Comparison of ENCODE assay signal across 14 cellular contexts in the genomic region with DNA sequence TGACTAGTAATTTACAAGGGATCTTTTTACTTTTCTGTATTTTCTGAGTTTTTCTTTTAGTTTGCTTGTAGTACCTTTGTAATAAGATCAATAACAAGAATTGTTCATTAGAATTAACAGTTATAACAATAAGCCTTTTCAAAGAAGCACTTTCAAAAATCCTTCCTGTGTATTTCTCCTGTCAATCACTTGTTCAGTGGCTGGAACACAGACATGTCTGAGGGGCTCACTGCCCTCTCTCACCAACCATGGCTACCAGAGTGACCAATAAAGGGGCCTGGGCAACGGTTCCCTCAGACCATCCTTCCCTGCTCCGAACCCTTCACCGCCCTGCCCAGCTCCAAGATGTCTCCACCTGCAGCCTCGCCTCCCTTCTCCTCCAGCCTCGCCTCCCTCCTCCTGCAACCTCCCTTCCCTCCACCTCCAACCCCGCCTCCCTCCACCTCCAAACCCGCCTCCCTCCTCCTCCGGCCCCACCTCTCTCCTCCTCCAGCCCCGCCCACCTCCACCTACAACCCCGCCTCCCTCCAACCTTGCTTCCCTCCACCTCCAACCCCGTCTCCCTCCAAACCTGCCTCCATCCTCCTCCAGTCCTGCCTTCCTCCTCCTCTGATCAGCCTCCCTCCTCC.
A peak's percentile ranks its signal among the peaks of the same experiment; 100 is the strongest.
DNase-seq lines count a peak whose midpoint lies in the region; FAIRE-seq and TF ChIP-seq lines count a peak whose summit lies in the region.
"Had no signal": no experiment of that assay in that cellular context is flagged by ENCODE, and none has a peak within 500 bp of the region (broad histone marks: within the 10 kb centered on the region; RNA-seq: fewer than 3 reads in every experiment).

No MANE protein-coding gene starts in this region.

- H3K27ac ChIP-seq in astrocyte (ENCODE audit: low read depth, low read length) = no peak overlapping the region
- H3K27ac ChIP-seq in smooth muscle cell (ENCODE audit: low read depth) = no peak overlapping the region
- H3K27ac ChIP-seq: spleen had no signal

- peaks cover 26% of the 10 kb centered on the region for H3K4me1 Mint-ChIP-seq in astrocyte (ENCODE audit: low read depth, unreplicated experiment)

- H3K4me3 Mint-ChIP-seq in astrocyte (ENCODE audit: unreplicated experiment) = no peak overlapping the region
- H3K4me3 Mint-ChIP-seq: activated T-cell treated with anti-CD3 and anti-CD28 coated beads, Interleukin-2, amount 50 U/mL, for 4 hours; T-helper 1 cell treated with Interleukin-12 subunit alpha and Interleukin-12 subunit beta and Interleukin-4 antibody, amounts not matched to agents 30 μg/mL and 1 μg/mL, for 36 hours had no signal

- H3K9ac ChIP-seq in astrocyte (ENCODE audit: low read length) = no peak overlapping the region
- no peak overlapping the region for H3K9ac ChIP-seq in smooth muscle cell (ENCODE audit: low read depth)

- WGBS in smooth muscle cell (ENCODE audit: low lambda C conversion rate) = 95% methylated on average over 5 of the region's 11 CpGs

- H3K4me2 ChIP-seq in astrocyte (ENCODE audit: low read length) (no peak overlapping the region), smooth muscle cell (peak overlapping the region; percentile 49)

- peak overlapping the region; percentile 18 for H3K27ac Mint-ChIP-seq in astrocyte (ENCODE audit: unreplicated experiment)
- H3K27ac Mint-ChIP-seq: T-helper 1 cell treated with Interleukin-12 subunit alpha and Interleukin-12 subunit beta and Interleukin-4 antibody, amounts not matched to agents 30 μg/mL and 1 μg/mL, for 36 hours had no signal

- no peaks in the 10 kb centered on the region for H3K27me3 Mint-ChIP-seq in astrocyte (ENCODE audit: low read depth, unreplicated experiment)

- no peak for FAIRE-seq in astrocyte (lab: Jason Lieb, UNC)
- FAIRE-seq: GM12892 had no signal

- no peaks in the 10 kb centered on the region for H3K9me3 ChIP-seq in MG63
- no peaks in the 10 kb centered on the region for H3K9me3 ChIP-seq in astrocyte (ENCODE audit: insufficient read depth, low read depth, low read length)
- H3K9me3 ChIP-seq in smooth muscle cell (replicated peaks; ENCODE audit: low read depth) = no peaks in the 10 kb centered on the region
- H3K9me3 ChIP-seq: spleen had no signal

- H3K4me1 ChIP-seq in astrocyte (ENCODE audit: insufficient read depth, low read length) (peaks cover 11% of the 10 kb centered on the region), smooth muscle cell (ENCODE audit: low read depth) (no peaks in the 10 kb centered on the region)

- H3K4me3 ChIP-seq in MG63 (no peak overlapping the region), astrocyte (ENCODE audit: insufficient read depth, low read depth, low read length) (no peak overlapping the region), smooth muscle cell (no peak overlapping the region)
- H3K4me3 ChIP-seq: spleen had no signal

- H3K27me3 ChIP-seq in MG63 (no peaks in the 10 kb centered on the region), astrocyte (ENCODE audit: insufficient read depth, low read length) (no peaks in the 10 kb centered on the region), smooth muscle cell (ENCODE audit: low read depth) (no peaks in the 10 kb centered on the region)
- H3K27me3 ChIP-seq: spleen had no signal

- no peak overlapping the region for H2AFZ ChIP-seq in astrocyte (ENCODE audit: low read depth, low read length)
- H2AFZ ChIP-seq in smooth muscle cell (ENCODE audit: low read depth) = no peak overlapping the region

- H3F3A ChIP-seq in smooth muscle cell (ENCODE audit: low read depth) = no peaks in the 10 kb centered on the region

- DNase-seq in activated CD4-positive, alpha-beta T cell treated with anti-CD3 and anti-CD28 coated beads for 48 hours = peak; percentile 7
- DNase-seq in activated CD4-positive, alpha-beta T cell treated with anti-CD3 and anti-CD28 coated beads, Interleukin-2, amount 50 U/mL, for 1 hour = no peak
- DNase-seq in MG63 = peak; percentile 40
- DNase-seq in astrocyte (ENCODE audit: low read depth) = no peak
- no peak for DNase-seq in smooth muscle cell (lab: John Stamatoyannopoulos, UW; ENCODE audit: unreplicated experiment)
- DNase-seq in EL = no peak
- DNase-seq in stimulated activated CD4-positive, alpha-beta T cell treated with anti-CD3 and anti-CD28 coated beads, Interleukin-15, amount 100 ng/mL, for 24 hours = no peak
- no peak for DNase-seq in DMS79 treated with DMSO at 0.1 percent for 48 hours (lab: John Stamatoyannopoulos, UW)
- DNase-seq: activated CD4-positive, alpha-beta T cell treated with anti-CD3 and anti-CD28 coated beads for 1 hour; activated T-cell treated with anti-CD3 and anti-CD28 coated beads, Interleukin-2, amount 50 U/mL, for 4 hours; NCI-H1092; spleen had no signal

- no peaks in the 10 kb centered on the region for H4K20me1 ChIP-seq in astrocyte (ENCODE audit: insufficient read depth, low read length)
- no peaks in the 10 kb centered on the region for H4K20me1 ChIP-seq in smooth muscle cell (ENCODE audit: low read depth)

- H3K36me3 ChIP-seq in MG63 (no peaks in the 10 kb centered on the region), astrocyte (ENCODE audit: insufficient read depth, low read length) (no peaks in the 10 kb centered on the region), smooth muscle cell (ENCODE audit: low read depth) (no peaks in the 10 kb centered on the region)
- H3K36me3 ChIP-seq: spleen had no signal

- H3K36me3 Mint-ChIP-seq in astrocyte (ENCODE audit: low read depth, unreplicated experiment) = no peaks in the 10 kb centered on the region

- peaks cover 3% of the 10 kb centered on the region for H3K9me3 Mint-ChIP-seq in astrocyte (ENCODE audit: unreplicated experiment)
- H3K9me3 Mint-ChIP-seq: activated T-cell treated with anti-CD3 and anti-CD28 coated beads, Interleukin-2, amount 50 U/mL, for 4 hours; T-helper 1 cell treated with Interleukin-12 subunit alpha and Interleukin-12 subunit beta and Interleukin-4 antibody, amounts not matched to agents 30 μg/mL and 1 μg/mL, for 36 hours had no signal

- TF ChIP-seq CTCF in astrocyte (IDR thresholded peaks at IDR 0.05; ENCODE audit: insufficient read depth, low read depth, low read length) (no peak), smooth muscle cell (IDR thresholded peaks at IDR 0.05; ENCODE audit: borderline replicate concordance, insufficient read depth, poor library complexity, severe bottlenecking) (no peak)

- no peaks in the 10 kb centered on the region for H3K79me2 ChIP-seq in astrocyte (ENCODE audit: insufficient read depth, low read length)
- H3K79me2 ChIP-seq in smooth muscle cell (ENCODE audit: low read depth) = no peaks in the 10 kb centered on the region

Comparison
In these comparisons a context has a peak if more than half of its experiments do, and no peak if none do; other contexts are left out.
1. DNase-seq: peak in activated CD4-positive, alpha-beta T cell treated with anti-CD3 and anti-CD28 coated beads for 48 hours (single experiment) and MG63 (single experiment); none in activated CD4-positive, alpha-beta T cell treated with anti-CD3 and anti-CD28 coated beads, Interleukin-2, amount 50 U/mL, for 1 hour (single experiment), astrocyte (single experiment), smooth muscle cell (single experiment), EL (single experiment), stimulated activated CD4-positive, alpha-beta T cell treated with anti-CD3 and anti-CD28 coated beads, Interleukin-15, amount 100 ng/mL, for 24 hours (single experiment) and DMS79 treated with DMSO at 0.1 percent for 48 hours (single experiment).